In genomic region chr6:129744880-129745237, GRCh38 we compare ENCODE assay signal across 16 cellular contexts. TPM values are rescaled to one million over a fixed set of nuclear protein-coding genes. Genes with fewer than 3 reads are reported as not detected.
DNase-seq lines count a peak whose midpoint lies in the region; ATAC-seq and TF ChIP-seq lines count a peak whose summit lies in the region.
"Had no signal": no experiment of that assay in that cellular context is flagged by ENCODE, and none has a peak within 500 bp of the region (broad histone marks: within the 10 kb centered on the region; RNA-seq: fewer than 3 reads in every experiment).

No MANE protein-coding gene starts in this region.

- peak overlapping the region; percentile 62 for H3K27ac Mint-ChIP-seq in activated naive CD8-positive, alpha-beta T cell
- H3K27ac Mint-ChIP-seq in activated naive CD8-positive, alpha-beta T cell treated with anti-CD3 and anti-CD28 coated beads, Interleukin-2, amount 50 U/mL, for 24 hours = no peak overlapping the region
- H3K27ac Mint-ChIP-seq in WTC11 (0 out of 2 replicates have a peak overlapping the region, but pooled peaks have one; percentile 0), mesothelial cell of epicardium (peak overlapping the region; percentile 28)
- peak overlapping the region in 1 of 2 donors; percentile 2 for H3K27ac Mint-ChIP-seq in effector memory CD8-positive, alpha-beta T cell

- H3K9me3 Mint-ChIP-seq in activated naive CD8-positive, alpha-beta T cell (ENCODE audit: low read depth) = no peaks in the 10 kb centered on the region
- no peaks in the 10 kb centered on the region for H3K9me3 Mint-ChIP-seq in activated naive CD8-positive, alpha-beta T cell treated with anti-CD3 and anti-CD28 coated beads, Interleukin-2, amount 50 U/mL, for 24 hours
- H3K9me3 Mint-ChIP-seq in WTC11 = no peaks in the 10 kb centered on the region
- no peaks in the 10 kb centered on the region for H3K9me3 Mint-ChIP-seq in mesothelial cell of epicardium
- no peaks in the 10 kb centered on the region for H3K9me3 Mint-ChIP-seq in effector memory CD8-positive, alpha-beta T cell
- H3K9me3 Mint-ChIP-seq: immature natural killer cell had no signal

- no peak overlapping the region for H3K4me3 Mint-ChIP-seq in activated naive CD8-positive, alpha-beta T cell
- no peak overlapping the region for H3K4me3 Mint-ChIP-seq in activated naive CD8-positive, alpha-beta T cell treated with anti-CD3 and anti-CD28 coated beads, Interleukin-2, amount 50 U/mL, for 24 hours
- H3K4me3 Mint-ChIP-seq in WTC11 (no peak overlapping the region), mesothelial cell of epicardium (no peak overlapping the region)
- H3K4me3 Mint-ChIP-seq in effector memory CD8-positive, alpha-beta T cell = no peak overlapping the region
- H3K4me3 Mint-ChIP-seq: immature natural killer cell had no signal

- H3K36me3 Mint-ChIP-seq in activated naive CD8-positive, alpha-beta T cell = no peaks in the 10 kb centered on the region
- no peaks in the 10 kb centered on the region for H3K36me3 Mint-ChIP-seq in activated naive CD8-positive, alpha-beta T cell treated with anti-CD3 and anti-CD28 coated beads, Interleukin-2, amount 50 U/mL, for 24 hours (ENCODE audit: low read depth)
- H3K36me3 Mint-ChIP-seq in WTC11 = no peaks in the 10 kb centered on the region
- H3K36me3 Mint-ChIP-seq in mesothelial cell of epicardium = no peaks in the 10 kb centered on the region
- no peaks in the 10 kb centered on the region for H3K36me3 Mint-ChIP-seq in effector memory CD8-positive, alpha-beta T cell (ENCODE audit: insufficient read depth)
- H3K36me3 Mint-ChIP-seq: immature natural killer cell had no signal

- no peak for ATAC-seq in activated naive CD8-positive, alpha-beta T cell treated with anti-CD3 and anti-CD28 coated beads, Interleukin-2, amount 50 U/mL, for 24 hours
- no peak for ATAC-seq in WTC11
- no peak for ATAC-seq in effector memory CD8-positive, alpha-beta T cell (replicated peaks)
- no peak for ATAC-seq in GM21619 (IDR thresholded peaks at IDR 0.05; ENCODE audit: unreplicated experiment)

- DNase-seq in activated naive CD8-positive, alpha-beta T cell treated with anti-CD3 and anti-CD28 coated beads, Interleukin-2, amount 50 U/mL, for 24 hours = no peak
- DNase-seq in WTC11 (ENCODE audit: low spot score) (no peak), mesothelial cell of epicardium (ENCODE audit: low spot score in 2 of 2, unreplicated experiment in 2 of 2) (no peak), HT-29 (ENCODE audit: low spot score) (no peak), NCI-H510A treated with DMSO at 0.1 percent for 48 hours (lab: John Stamatoyannopoulos, UW) (no peak)
- DNase-seq in effector memory CD8-positive, alpha-beta T cell = no peak
- DNase-seq: activated CD4-positive, alpha-beta T cell treated with anti-CD3 and anti-CD28 coated beads, Interleukin-2, amount 50 U/mL, for 48 hours; activated T-cell treated with anti-CD3 and anti-CD28 coated beads for 4 hours; immature natural killer cell; left ventricle myocardium superior; NCI-H1436; occipital lobe; SHP77 treated with DMSO at 0.1 percent for 48 hours; stimulated activated CD8-positive, alpha-beta memory T cell treated with anti-CD3 and anti-CD28 coated beads, Interleukin-4, amount 100 ng/mL, for 48 hours had no signal

- POLR2A ChIA-PET in WTC11 (lab: Charles Lee) = interaction anchor here (0.7 to 1.1 kb wide), 2 partner anchors 22 to 37 kb away, joined by 3 read pairs; no protein-coding TSS in a partner anchor

- peaks cover 47% of the 10 kb centered on the region for H3K4me1 Mint-ChIP-seq in activated naive CD8-positive, alpha-beta T cell (ENCODE audit: low read depth)
- peaks cover 51% of the 10 kb centered on the region for H3K4me1 Mint-ChIP-seq in activated naive CD8-positive, alpha-beta T cell treated with anti-CD3 and anti-CD28 coated beads, Interleukin-2, amount 50 U/mL, for 24 hours
- peaks cover 10% of the 10 kb centered on the region for H3K4me1 Mint-ChIP-seq in WTC11
- peaks cover 45% of the 10 kb centered on the region for H3K4me1 Mint-ChIP-seq in mesothelial cell of epicardium
- H3K4me1 Mint-ChIP-seq in effector memory CD8-positive, alpha-beta T cell (ENCODE audit: low read depth in 2 of 2) = peaks cover 18 to 25% of the 10 kb centered on the region in 2 donors

- no peaks in the 10 kb centered on the region for H3K27me3 Mint-ChIP-seq in activated naive CD8-positive, alpha-beta T cell
- no peaks in the 10 kb centered on the region for H3K27me3 Mint-ChIP-seq in activated naive CD8-positive, alpha-beta T cell treated with anti-CD3 and anti-CD28 coated beads, Interleukin-2, amount 50 U/mL, for 24 hours
- H3K27me3 Mint-ChIP-seq in WTC11 (ENCODE audit: low read depth) (no peaks in the 10 kb centered on the region), mesothelial cell of epicardium (ENCODE audit: low read depth) (no peaks in the 10 kb centered on the region)
- H3K27me3 Mint-ChIP-seq in effector memory CD8-positive, alpha-beta T cell = no peaks in the 10 kb centered on the region

- TF ChIP-seq CTCF in WTC11 (IDR thresholded peaks at IDR 0.05) (no peak), mesothelial cell of epicardium (IDR thresholded peaks at IDR 0.05; ENCODE audit: unreplicated experiment) (no peak)

- CTCF ChIA-PET in WTC11 (lab: Charles Lee) = interaction anchor here (0.9 to 2.0 kb wide), 2 partner anchors 30 to 147 kb away, joined by 3 to 14 read pairs; no protein-coding TSS in a partner anchor

TF ChIP-seq in WTC11, 78 proteins besides CTCF, POLR2A, EP300 and RAD21:
- TF ChIP-seq USF1 (CRISPR knock-in tag; IDR thresholded peaks at IDR 0.05) (no peak), RELA (CRISPR knock-in tag; IDR thresholded peaks at IDR 0.05; ENCODE audit: borderline replicate concordance) (no peak), GRHL2 (CRISPR knock-in tag; IDR thresholded peaks at IDR 0.05; ENCODE audit: insufficient replicate concordance, severe bottlenecking) (no peak), ZNF512 (CRISPR knock-in tag; IDR thresholded peaks at IDR 0.05; ENCODE audit: borderline replicate concordance) (no peak)

RNA-seq across cellular contexts. Expression of gene ARHGAP18, which starts 34.9 kb away (rescaled TPM):
- total RNA-seq in WTC11 (2021) (3.7 to 4.6 TPM (median 4.4 TPM) in 3 replicates), mesothelial cell of epicardium (8.1 to 10.5 TPM (median 10.2 TPM) in 3 replicates)
- total RNA-seq in HT-29 (2014; rRNA removed; shearing (Covaris generic)) = 29.7 and 35.4 TPM in 2 replicates
